16 cellular contexts compared by ENCODE assay signal in the genomic region with DNA sequence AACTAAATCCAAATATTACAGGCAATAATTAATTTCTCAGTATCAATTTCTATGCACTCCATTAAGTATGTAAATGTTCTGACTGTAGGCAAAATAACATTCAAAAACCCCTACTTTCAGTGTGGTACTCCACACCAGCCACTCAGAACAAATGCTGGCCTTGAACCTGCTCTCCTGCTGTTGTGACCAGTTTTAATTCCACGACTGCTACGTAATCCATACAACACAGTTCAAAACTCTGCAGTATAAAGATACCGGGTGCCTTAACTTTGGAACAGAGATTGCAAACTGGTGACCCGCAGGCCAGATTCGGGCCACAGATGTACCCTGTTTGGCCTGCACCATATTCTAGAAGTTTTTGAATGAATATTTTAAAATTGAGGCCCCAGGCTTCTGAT. TPM values are rescaled to one million over a fixed set of nuclear protein-coding genes. Genes with fewer than 3 reads are reported as not detected.
"Had no signal": no experiment of that assay in that cellular context is flagged by ENCODE, and none has a peak within 500 bp of the region (broad histone marks: within the 10 kb centered on the region; RNA-seq: fewer than 3 reads in every experiment).

No MANE protein-coding gene starts in this region.

- H3K27me3 ChIP-seq: foreskin keratinocyte, right lobe of liver, thyroid gland had no signal

- H3K4me3 ChIP-seq: prostate gland, right lobe of liver, thyroid gland had no signal

- H3K36me3 ChIP-seq: prostate gland, right lobe of liver, thyroid gland had no signal

- DNase-seq: activated CD4-positive, alpha-beta T cell treated with anti-CD3 and anti-CD28 coated beads, Interleukin-2, amount 10 ng/mL, durations not matched to agents 24 days and 14 days; activated CD8-positive, alpha-beta T cell treated with anti-CD3 and anti-CD28 coated beads for 36 hours; activated effector memory CD4-positive, alpha-beta T cell treated with anti-CD3 and anti-CD28 coated beads, Interleukin-2, amount 50 U/mL, for 16 hours; activated naive CD4-positive, alpha-beta T cell treated with anti-CD3 and anti-CD28 coated beads, Interleukin-2, amount 50 U/mL, for 16 hours; activated T-cell treated with anti-CD3 and anti-CD28 coated beads, Interleukin-2, amount 50 U/mL, for 48 hours; foreskin keratinocyte; kidney; mammary epithelial cell; right lobe of liver; stimulated activated CD4-positive, alpha-beta T cell treated with anti-CD3 and anti-CD28 coated beads, Interleukin-4, amount 100 ng/mL, for 24 hours; thyroid gland had no signal

- ATAC-seq: activated CD8-positive, alpha-beta T cell treated with anti-CD3 and anti-CD28 coated beads for 36 hours; foreskin keratinocyte; left lobe of liver; right lobe of liver; stimulated activated effector memory CD8-positive, alpha-beta T cell treated with anti-CD3 and anti-CD28 coated beads, Interleukin-12 subunit alpha, Interleukin-12 subunit beta, amount 100 ng/mL, for 72 hours had no signal

- H3K27ac ChIP-seq: foreskin keratinocyte, prostate gland, right lobe of liver, thyroid gland had no signal

- H3K36me3 Mint-ChIP-seq: stimulated activated effector memory CD8-positive, alpha-beta T cell treated with anti-CD3 and anti-CD28 coated beads, Interleukin-12 subunit alpha, Interleukin-12 subunit beta, amount 100 ng/mL, for 72 hours had no signal

- H3K9me3 ChIP-seq: prostate gland, right lobe of liver, thyroid gland had no signal

- H3K4me1 Mint-ChIP-seq: activated CD4-positive, alpha-beta T cell treated with anti-CD3 and anti-CD28 coated beads, Interleukin-2, amount 10 ng/mL, durations not matched to agents 24 days and 14 days; stimulated activated effector memory CD8-positive, alpha-beta T cell treated with anti-CD3 and anti-CD28 coated beads, Interleukin-12 subunit alpha, Interleukin-12 subunit beta, amount 100 ng/mL, for 72 hours had no signal

- H3K27ac Mint-ChIP-seq: activated CD4-positive, alpha-beta T cell treated with anti-CD3 and anti-CD28 coated beads, Interleukin-2, amount 10 ng/mL, durations not matched to agents 24 days and 14 days; activated CD8-positive, alpha-beta T cell treated with anti-CD3 and anti-CD28 coated beads for 36 hours; stimulated activated effector memory CD8-positive, alpha-beta T cell treated with anti-CD3 and anti-CD28 coated beads, Interleukin-12 subunit alpha, Interleukin-12 subunit beta, amount 100 ng/mL, for 72 hours; T-helper 1 cell treated with Interleukin-12 subunit alpha and Interleukin-12 subunit beta and Interleukin-4 antibody, amounts not matched to agents 30 μg/mL and 1 μg/mL, for 36 hours had no signal

- H3K9me3 Mint-ChIP-seq: activated CD4-positive, alpha-beta T cell treated with anti-CD3 and anti-CD28 coated beads, Interleukin-2, amount 10 ng/mL, durations not matched to agents 24 days and 14 days; activated CD8-positive, alpha-beta T cell treated with anti-CD3 and anti-CD28 coated beads for 36 hours; neural crest cell; stimulated activated effector memory CD8-positive, alpha-beta T cell treated with anti-CD3 and anti-CD28 coated beads, Interleukin-12 subunit alpha, Interleukin-12 subunit beta, amount 100 ng/mL, for 72 hours; T-helper 1 cell treated with Interleukin-12 subunit alpha and Interleukin-12 subunit beta and Interleukin-4 antibody, amounts not matched to agents 30 μg/mL and 1 μg/mL, for 36 hours had no signal

- H3K4me3 Mint-ChIP-seq: activated CD4-positive, alpha-beta T cell treated with anti-CD3 and anti-CD28 coated beads, Interleukin-2, amount 10 ng/mL, durations not matched to agents 24 days and 14 days; activated CD8-positive, alpha-beta T cell treated with anti-CD3 and anti-CD28 coated beads for 36 hours; neural crest cell; stimulated activated effector memory CD8-positive, alpha-beta T cell treated with anti-CD3 and anti-CD28 coated beads, Interleukin-12 subunit alpha, Interleukin-12 subunit beta, amount 100 ng/mL, for 72 hours; T-helper 1 cell treated with Interleukin-12 subunit alpha and Interleukin-12 subunit beta and Interleukin-4 antibody, amounts not matched to agents 30 μg/mL and 1 μg/mL, for 36 hours had no signal

- H3K4me1 ChIP-seq: foreskin keratinocyte, prostate gland, right lobe of liver had no signal

RNA-seq across cellular contexts. Expression of a gene that starts 30.4 kb away (rescaled TPM):
- total RNA-seq: activated CD4-positive, alpha-beta T cell treated with anti-CD3 and anti-CD28 coated beads, Interleukin-2, amount 10 ng/mL, durations not matched to agents 24 days and 14 days; activated CD8-positive, alpha-beta T cell treated with anti-CD3 and anti-CD28 coated beads for 36 hours had no signal

RNA-seq across cellular contexts. Expression of a gene that starts 30.5 kb away (rescaled TPM):
- total RNA-seq: activated CD4-positive, alpha-beta T cell treated with anti-CD3 and anti-CD28 coated beads, Interleukin-2, amount 10 ng/mL, durations not matched to agents 24 days and 14 days; activated CD8-positive, alpha-beta T cell treated with anti-CD3 and anti-CD28 coated beads for 36 hours had no signal
